In genomic region chr16:51820176-51820575, GRCh38 we compare ENCODE assay signal across 15 cellular contexts.
DNase-seq lines count a peak whose midpoint lies in the region; ATAC-seq lines count a peak whose summit lies in the region.
"Had no signal": no experiment of that assay in that cellular context is flagged by ENCODE, and none has a peak within 500 bp of the region (broad histone marks: within the 10 kb centered on the region; RNA-seq: fewer than 3 reads in every experiment).

No MANE protein-coding gene starts in this region.

- H3K4me1 Mint-ChIP-seq in activated T-cell treated with anti-CD3 and anti-CD28 coated beads, Interleukin-2, amount 50 U/mL, for 72 hours (ENCODE audit: low read depth) = no peaks in the 10 kb centered on the region

- peaks cover 0 to 5% of the 10 kb centered on the region in 2 donors for H3K9me3 Mint-ChIP-seq in activated T-cell treated with anti-CD3 and anti-CD28 coated beads, Interleukin-2, amount 50 U/mL, for 72 hours
- H3K9me3 Mint-ChIP-seq: GM23338 had no signal

- no peak overlapping the region for H3K27ac Mint-ChIP-seq in activated T-cell treated with anti-CD3 and anti-CD28 coated beads, Interleukin-2, amount 50 U/mL, for 72 hours
- H3K27ac Mint-ChIP-seq: CD4-positive, alpha-beta T cell; GM23338 had no signal

- H3K4me3 Mint-ChIP-seq in activated T-cell treated with anti-CD3 and anti-CD28 coated beads, Interleukin-2, amount 50 U/mL, for 72 hours = no peak overlapping the region
- H3K4me3 Mint-ChIP-seq: CD4-positive, alpha-beta T cell; GM23338 had no signal

- DNase-seq in SK-MEL-5 (ENCODE audit: low read depth, low spot score) (peak; percentile 81), globus pallidus (ENCODE audit: low spot score) (peak; percentile 29), pons (ENCODE audit: low spot score) (peak; percentile 55), NOMO-1 (lab: John Stamatoyannopoulos, UW; ENCODE audit: unreplicated experiment in 2 of 2) (no peak)
- no peak for DNase-seq in activated T-cell treated with anti-CD3 and anti-CD28 coated beads, Interleukin-2, amount 50 U/mL, for 72 hours
- DNase-seq: ACHN; BE2C; C1 segment of cervical spinal cord; CD4-positive, alpha-beta T cell; DMS153; DMS79; GDM1; HCEC 1CT had no signal

- in situ Hi-C loops in SK-MEL-5 (cut with HindIII; ENCODE audit: low pct_unique_long_range_greater_than_20kb, low sequenced_read_pairs) = no loop called here

- no peaks in the 10 kb centered on the region for H3K36me3 Mint-ChIP-seq in activated T-cell treated with anti-CD3 and anti-CD28 coated beads, Interleukin-2, amount 50 U/mL, for 72 hours (ENCODE audit: insufficient read depth in 2 of 2)

- no peaks in the 10 kb centered on the region for H3K27me3 Mint-ChIP-seq in activated T-cell treated with anti-CD3 and anti-CD28 coated beads, Interleukin-2, amount 50 U/mL, for 72 hours (ENCODE audit: low read depth)
- H3K27me3 Mint-ChIP-seq: CD4-positive, alpha-beta T cell had no signal

- no peak for ATAC-seq in GM19324 (IDR thresholded peaks at IDR 0.05; ENCODE audit: low FRiP score, unreplicated experiment)
- ATAC-seq in activated T-cell treated with anti-CD3 and anti-CD28 coated beads, Interleukin-2, amount 50 U/mL, for 72 hours (replicated peaks in 1 of 2) = no peak
- ATAC-seq: GM23338 had no signal

Comparison
In these comparisons a context has a peak if more than half of its experiments do, and no peak if none do; other contexts are left out.
1. DNase-seq: peak in SK-MEL-5 (single experiment), globus pallidus (single experiment) and pons (single experiment); none in activated T-cell treated with anti-CD3 and anti-CD28 coated beads, Interleukin-2, amount 50 U/mL, for 72 hours (0 of 2) and NOMO-1 (0 of 2).